Comparison of ENCODE assay signal across 8 cellular contexts in genomic region chr16:49441366-49441780, GRCh38.
DNase-seq lines count a peak whose midpoint lies in the region; ATAC-seq and TF ChIP-seq lines count a peak whose summit lies in the region.

No MANE protein-coding gene starts in this region.

- H3K27me3 ChIP-seq in KMS-11 (ENCODE audit: insufficient read depth, low read depth), result no peaks in the 10 kb centered on the region
- no peaks in the 10 kb centered on the region for H3K27me3 ChIP-seq in right cardiac atrium (ENCODE audit: control insufficient read depth, insufficient read depth)

- H3K4me1 ChIP-seq in KMS-11 (ENCODE audit: low read depth, poor library complexity, severe bottlenecking) (peaks cover 12% of the 10 kb centered on the region), right cardiac atrium (ENCODE audit: control insufficient read depth, insufficient read depth, low read length) (peaks cover 2% of the 10 kb centered on the region)

- no peaks in the 10 kb centered on the region for H3K36me3 ChIP-seq in KMS-11 (ENCODE audit: insufficient read depth)

- 18% methylated on average over 18 of the region's 18 CpGs for WGBS in right cardiac atrium

- intact Hi-C loops in right cardiac atrium (cut with DNase I), result no loop called here

- H2AFZ ChIP-seq in KMS-11 (ENCODE audit: low read depth), result peak overlapping the region; percentile 52

- ATAC-seq in GM21528 (IDR thresholded peaks at IDR 0.05; ENCODE audit: low FRiP score, unreplicated experiment), result peak; percentile 95
- ATAC-seq in right cardiac atrium, result peak; percentile 61 to 88

- peak; percentile 58 for DNase-seq in activated CD8-positive, alpha-beta memory T cell treated with anti-CD3 and anti-CD28 coated beads, Interleukin-2, amount 50 U/mL, for 4 hours
- DNase-seq in right cardiac atrium, result peak; percentile 29 to 69 (median 65)
- peak; percentile 24 to 54 (median 34) for DNase-seq in stimulated activated CD4-positive, alpha-beta T cell treated with anti-CD3 and anti-CD28 coated beads, TNF-alpha, amount 100 ng/mL, for 1 hour (ENCODE audit: low read depth in 3 of 3, low spot score in 1 of 3)
- no peak for DNase-seq in NCI-H1092 (lab: John Stamatoyannopoulos, UW)
- DNase-seq in midbrain (lab: John Stamatoyannopoulos, UW), result no peak

- H3K4me2 ChIP-seq in KMS-11, result peak overlapping the region; percentile 17; the same call in 1 of the 2 replicates

- H3K9me3 ChIP-seq in right cardiac atrium (ENCODE audit: control insufficient read depth, low read length), result no peaks in the 10 kb centered on the region

- H3K9ac ChIP-seq in KMS-11, result no peak overlapping the region

- no peaks in the 10 kb centered on the region for H3K79me2 ChIP-seq in KMS-11 (ENCODE audit: insufficient read depth, low read depth)

- no peaks in the 10 kb centered on the region for H4K20me1 ChIP-seq in KMS-11 (ENCODE audit: insufficient read depth)

- TF ChIP-seq CTCF in GM12873 (IDR thresholded peaks at IDR 0.05; ENCODE audit: insufficient read depth, low read depth, low read length, missing control alignments), result peak; percentile 71
- TF ChIP-seq CTCF in KMS-11 (conservative IDR thresholded peaks at IDR 0.05; ENCODE audit: low read depth, low read length), result peak; percentile 44

- H3K27ac ChIP-seq in KMS-11 (no peak overlapping the region), right cardiac atrium (ENCODE audit: low read length) (no peak overlapping the region)

- H3K4me3 ChIP-seq in KMS-11 (IDR thresholded peaks at IDR 0.05; ENCODE audit: insufficient read depth, low read depth, low read length) (no peak overlapping the region), right cardiac atrium (ENCODE audit: low read length) (no peak overlapping the region)

Comparison
In these comparisons a context has a peak if more than half of its experiments do, and no peak if none do; other contexts are left out.
1. DNase-seq: peak in activated CD8-positive, alpha-beta memory T cell treated with anti-CD3 and anti-CD28 coated beads, Interleukin-2, amount 50 U/mL, for 4 hours (single experiment), right cardiac atrium (3 of 3) and stimulated activated CD4-positive, alpha-beta T cell treated with anti-CD3 and anti-CD28 coated beads, TNF-alpha, amount 100 ng/mL, for 1 hour (3 of 3); none in NCI-H1092 (single experiment) and midbrain (single experiment).